Comparison of ENCODE assay signal across 16 cellular contexts in the genomic region with DNA sequence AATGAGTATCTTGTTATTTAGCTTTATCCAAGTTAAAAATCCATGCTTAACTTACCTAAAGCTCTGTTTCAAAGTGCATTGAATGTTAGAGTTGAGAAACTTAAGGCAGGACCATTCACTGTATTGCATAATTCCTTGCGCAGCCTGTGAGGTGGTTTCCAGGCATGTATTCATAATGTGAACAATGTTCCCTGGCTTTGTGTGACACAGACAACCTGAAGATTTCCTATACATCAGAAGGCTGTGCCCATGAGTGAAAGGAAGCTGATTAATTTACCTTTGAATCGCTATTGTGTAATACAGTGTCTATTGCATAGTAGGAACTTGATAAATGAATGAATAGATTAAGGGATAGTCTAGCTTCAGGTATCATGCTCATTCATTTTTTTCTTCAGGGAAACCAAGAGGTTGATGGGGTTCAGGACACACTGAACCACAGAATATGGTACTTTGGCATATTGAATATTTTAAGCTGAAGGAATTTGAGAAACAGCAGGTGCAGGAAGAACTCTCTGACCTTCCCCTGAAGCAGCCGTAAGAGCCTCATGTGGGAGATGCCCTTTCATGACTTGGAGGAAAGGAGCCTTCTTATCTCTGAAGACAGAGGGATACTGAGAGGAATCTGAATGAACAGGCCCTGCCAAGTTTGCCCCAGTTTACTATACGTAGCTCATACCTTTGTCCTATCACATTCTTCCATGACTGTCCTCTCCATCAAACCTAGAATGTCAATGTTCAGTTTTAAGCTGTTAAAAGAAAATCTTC.
"Had no signal": no experiment of that assay in that cellular context is flagged by ENCODE, and none has a peak within 500 bp of the region (broad histone marks: within the 10 kb centered on the region; RNA-seq: fewer than 3 reads in every experiment).

No MANE protein-coding gene starts in this region.

- H3K4me3 ChIP-seq: esophagus muscularis mucosa, gastrocnemius medialis, lower lobe of right lung, neural progenitor cell, pancreas, SJSA1, tibial artery had no signal

- H3K4me1 ChIP-seq: esophagus muscularis mucosa, gastrocnemius medialis, lower lobe of right lung, neural progenitor cell, pancreas, SJSA1, tibial artery had no signal

- H3K27me3 ChIP-seq: esophagus muscularis mucosa, gastrocnemius medialis, neural progenitor cell, pancreas, SJSA1, tibial artery had no signal

- H3K27ac ChIP-seq: esophagus muscularis mucosa, gastrocnemius medialis, lower lobe of right lung, neural progenitor cell, pancreas, SJSA1, tibial artery had no signal

- ATAC-seq: activated T-helper 17 cell treated with anti-CD3 and anti-CD28 coated beads, Interleukin-2, amount 50 U/mL, for 72 hours; gastrocnemius medialis; lower lobe of right lung; pancreas; stimulated activated effector memory CD8-positive, alpha-beta T cell treated with anti-CD3 and anti-CD28 coated beads, Interleukin-12 subunit alpha, Interleukin-12 subunit beta, amount 100 ng/mL, for 72 hours had no signal

- DNase-seq: activated B cell treated with CpG ODN at 0.5 μM for 24 hours; activated CD4-positive, alpha-beta T cell treated with anti-CD3 and anti-CD28 coated beads, Interleukin-2, amount 50 U/mL, for 1 hour; activated naive CD4-positive, alpha-beta T cell treated with anti-CD3 and anti-CD28 coated beads for 36 hours; activated T-cell treated with anti-CD3 and anti-CD28 coated beads for 4 hours; gastrocnemius medialis; lower lobe of right lung; midbrain; pancreas; small intestine; T1000; tibial artery had no signal
